In genomic region chr10:307659-308058, GRCh38 we compare ENCODE assay signal across 23 cellular contexts.
DNase-seq lines count a peak whose midpoint lies in the region; ATAC-seq and TF ChIP-seq lines count a peak whose summit lies in the region.
"Had no signal": no experiment of that assay in that cellular context is flagged by ENCODE, and none has a peak within 500 bp of the region (broad histone marks: within the 10 kb centered on the region; RNA-seq: fewer than 3 reads in every experiment).

No MANE protein-coding gene starts in this region.

- H3K9ac ChIP-seq in H9 (ENCODE audit: extremely low read depth, insufficient read length, low read length) = no peak overlapping the region
- H3K9ac ChIP-seq in adipocyte (ENCODE audit: low read length) = peak overlapping the region; percentile 75

- no peak overlapping the region for H2BK120ac ChIP-seq in H9 (ENCODE audit: low read depth, low read length, poor library complexity, severe bottlenecking)

- no peak overlapping the region for H3K4ac ChIP-seq in H9 (ENCODE audit: low read depth, low read length)

- no peaks in the 10 kb centered on the region for H3K27me3 Mint-ChIP-seq in H9 (ENCODE audit: low read depth)
- H3K27me3 Mint-ChIP-seq: CD4-positive, alpha-beta T cell; naive thymus-derived CD4-positive, alpha-beta T cell had no signal

- TF ChIP-seq POLR2A in right lobe of liver (IDR thresholded peaks at IDR 0.05) = no peak
- TF ChIP-seq POLR2A in spleen (IDR thresholded peaks at IDR 0.05) = no peak

- no peak overlapping the region for H2AK5ac ChIP-seq in H9 (ENCODE audit: insufficient read length, low read length)

- ATAC-seq in right lobe of liver (no peak), HG02884 (IDR thresholded peaks at IDR 0.05; ENCODE audit: unreplicated experiment) (no peak), lower lobe of right lung (no peak)
- ATAC-seq: naive thymus-derived CD4-positive, alpha-beta T cell had no signal

- no peak overlapping the region for H4K91ac ChIP-seq in H9 (ENCODE audit: insufficient read length, low read depth, low read length)

- no peak overlapping the region for H2AFZ ChIP-seq in H9 (ENCODE audit: low read length)

- H2BK15ac ChIP-seq in H9 (ENCODE audit: low read depth, low read length) = no peak overlapping the region

- H3K27ac ChIP-seq in H9 (ENCODE audit: insufficient read length, low read depth, low read length) (no peak overlapping the region), right lobe of liver (peak overlapping the region; percentile 55 to 75 (median 61)), spleen (peak overlapping the region in 7 of 8 donors; percentile 19 to 80 (median 76)), lower lobe of right lung (no peak overlapping the region)
- H3K27ac ChIP-seq: SJSA1, upper lobe of left lung had no signal

- H3K79me2 ChIP-seq in H9 (ENCODE audit: insufficient read depth, low read length) = no peaks in the 10 kb centered on the region

- H3K9me3 Mint-ChIP-seq in H9 = no peaks in the 10 kb centered on the region
- H3K9me3 Mint-ChIP-seq: CD4-positive, alpha-beta T cell; naive thymus-derived CD4-positive, alpha-beta T cell had no signal

- H3K23me2 ChIP-seq in H9 (ENCODE audit: insufficient read length, low read depth, low read length, poor library complexity, severe bottlenecking) = no peaks in the 10 kb centered on the region

- H4K5ac ChIP-seq in H9 (ENCODE audit: insufficient read length, low read depth, low read length) = no peak overlapping the region

- no CpG with 5 or more reads among the region's 18 CpGs for WGBS in H9 (ENCODE audit: extremely low coverage, insufficient read length, low lambda C conversion rate)
- WGBS in right lobe of liver (ENCODE audit: insufficient coverage, low coverage, low lambda C conversion rate, missing lambda C conversion rate) = 92% methylated on average over 13 of the region's 18 CpGs
- WGBS in spleen, 5 donors = 87 to 93% (median 88%) methylated on average over 16 to 18 of the region's 18 CpGs

- H2BK20ac ChIP-seq in H9 (ENCODE audit: low read depth, low read length, poor library complexity, severe bottlenecking) = no peak overlapping the region

- no peak overlapping the region for H3K14ac ChIP-seq in H9 (ENCODE audit: insufficient read depth, low read length)

- intact Hi-C loops in right lobe of liver (cut with DNase I) = no loop called here
- intact Hi-C loops in spleen (cut with DNase I; ENCODE audit: low total_unique reads) = no loop called here
- intact Hi-C loops in lower lobe of right lung (cut with DNase I) = no loop called here

- H2BK12ac ChIP-seq in H9 (ENCODE audit: insufficient read length, low read depth, low read length) = no peak overlapping the region

- H3K27me3 ChIP-seq in H9 (ENCODE audit: insufficient read depth, low read length) = no peaks in the 10 kb centered on the region
- H3K27me3 ChIP-seq in adipocyte (replicated peaks; ENCODE audit: control insufficient read depth, insufficient read depth, low read length) = no peaks in the 10 kb centered on the region
- H3K27me3 ChIP-seq in right lobe of liver = no peaks in the 10 kb centered on the region
- H3K27me3 ChIP-seq in spleen (replicated peaks in 1 of 7) = no peaks in the 10 kb centered on the region
- H3K27me3 ChIP-seq in lower lobe of right lung (ENCODE audit: low read depth) = no peaks in the 10 kb centered on the region
- H3K27me3 ChIP-seq: SJSA1, upper lobe of left lung had no signal

- H3K18ac ChIP-seq in H9 (ENCODE audit: insufficient read length, low read depth, low read length) = no peak overlapping the region

- H3K4me3 ChIP-seq in adipocyte (ENCODE audit: low read length) (no peak overlapping the region), right lobe of liver (no peak overlapping the region), spleen (no peak overlapping the region), lower lobe of right lung (no peak overlapping the region)
- H3K4me3 ChIP-seq: SJSA1, upper lobe of left lung had no signal

- 0 out of 7 replicates have a peak, but pooled peaks cover 0 to 2% (median 0%) of the 10 kb centered on the region in 3 experiments for H3K36me3 Mint-ChIP-seq in H9 (ENCODE audit: insufficient read depth in 1 of 3, low read depth in 3 of 3)

- no peaks in the 10 kb centered on the region for H3K4me1 ChIP-seq in H9 (ENCODE audit: insufficient read depth, low read length)
- H3K4me1 ChIP-seq in adipocyte (ENCODE audit: control insufficient read depth, insufficient read depth, low read length) = peaks cover 42% of the 10 kb centered on the region
- H3K4me1 ChIP-seq in right lobe of liver = peaks cover 0 to 37% (median 15%) of the 10 kb centered on the region in 4 donors
- H3K4me1 ChIP-seq in spleen = peaks cover 11 to 78% (median 26%) of the 10 kb centered on the region in 6 donors
- no peaks in the 10 kb centered on the region for H3K4me1 ChIP-seq in lower lobe of right lung
- H3K4me1 ChIP-seq: SJSA1, upper lobe of left lung had no signal

- no peak overlapping the region for H3K4me2 ChIP-seq in H9 (ENCODE audit: insufficient read depth, insufficient read length, low read length)

- no peak overlapping the region for H3K23ac ChIP-seq in H9 (ENCODE audit: insufficient read length, low read depth, low read length)

- H3K36me3 ChIP-seq in adipocyte (ENCODE audit: control insufficient read depth, insufficient read depth, low read length, severe bottlenecking) (peaks cover 15% of the 10 kb centered on the region), right lobe of liver (no peaks in the 10 kb centered on the region), spleen (no peaks in the 10 kb centered on the region), lower lobe of right lung (peaks cover 7% of the 10 kb centered on the region)

- no peaks in the 10 kb centered on the region for H4K20me1 ChIP-seq in H9 (ENCODE audit: control insufficient read depth, insufficient read depth, insufficient read length)

- H3K56ac ChIP-seq in H9 (ENCODE audit: insufficient read length, low read depth, low read length) = no peak overlapping the region

- peak overlapping the region in 2 of 3 experiments; percentile 42 to 59; a peak in 2 of 7 replicates for H3K27ac Mint-ChIP-seq in H9
- H3K27ac Mint-ChIP-seq: CD4-positive, alpha-beta T cell had no signal

- H3K4me3 Mint-ChIP-seq in H9 = no peak overlapping the region
- H3K4me3 Mint-ChIP-seq: CD4-positive, alpha-beta T cell; naive thymus-derived CD4-positive, alpha-beta T cell had no signal

- TF ChIP-seq CTCF in H9 (conservative IDR thresholded peaks at IDR 0.05) (no peak), right lobe of liver (IDR thresholded peaks at IDR 0.05) (no peak), spleen (IDR thresholded peaks at IDR 0.05 in 8 of 11, conservative IDR thresholded peaks at IDR 0.05 in 3 of 11) (no peak), lower lobe of right lung (IDR thresholded peaks at IDR 0.05) (no peak)

- DNase-seq in H9 = no peak
- no peak for DNase-seq in adipocyte (ENCODE audit: low read depth)
- DNase-seq in right lobe of liver = no peak
- peak; percentile 66 for DNase-seq in spleen
- DNase-seq in NCI-H2196 (lab: John Stamatoyannopoulos, UW; ENCODE audit: unreplicated experiment) = no peak
- DNase-seq in lower lobe of right lung = no peak
- no peak for DNase-seq in HPDE6-E6E7 (ENCODE audit: extremely low spot score)
- DNase-seq: activated CD4-positive, alpha-beta T cell treated with anti-CD3 and anti-CD28 coated beads for 1 hour; activated gamma-delta T cell treated with Interleukin-2 at 50 U/mL for 16 hours; amygdala; CD4-positive, alpha-beta T cell; dermis blood vessel endothelial cell; Karpas-422; kidney glomerular epithelial cell; MV-4-11; naive thymus-derived CD4-positive, alpha-beta T cell; NCI-H1694; NCI-H2171; NCI-H526; stimulated activated CD4-positive, alpha-beta T cell treated with anti-CD3 and anti-CD28 coated beads, Interleukin-4, amount 100 ng/mL, for 4 hours had no signal

- H3K9me3 ChIP-seq in H9 (ENCODE audit: control insufficient read depth, low read depth, low read length) (no peaks in the 10 kb centered on the region), adipocyte (ENCODE audit: control insufficient read depth, low read length) (no peaks in the 10 kb centered on the region), right lobe of liver (no peaks in the 10 kb centered on the region), spleen (no peaks in the 10 kb centered on the region), lower lobe of right lung (no peaks in the 10 kb centered on the region)
- H3K9me3 ChIP-seq: SJSA1, upper lobe of left lung had no signal

- no peaks in the 10 kb centered on the region for H3K79me1 ChIP-seq in H9 (ENCODE audit: insufficient read depth, low read depth, low read length, poor library complexity, severe bottlenecking)

- H3T11ph ChIP-seq in H9 (ENCODE audit: low read length) = no peak overlapping the region

- no peak overlapping the region for H4K8ac ChIP-seq in H9 (replicated peaks; ENCODE audit: insufficient read length, low read depth, low read length)

- peaks cover 10 to 17% of the 10 kb centered on the region in 2 experiments for H3K4me1 Mint-ChIP-seq in H9

- H2BK5ac ChIP-seq in H9 (ENCODE audit: insufficient read length, low read length) = no peak overlapping the region

Comparison
In these comparisons a context has a peak if more than half of its experiments do, and no peak if none do; other contexts are left out.
1. H3K27ac ChIP-seq: peak in right lobe of liver (3 of 3) and spleen (7 of 8); none in H9 (single experiment) and lower lobe of right lung (single experiment).